8 cellular contexts compared by ENCODE assay signal in genomic region chr7:91264924-91265681, GRCh38. TPM values are rescaled to one million over a fixed set of nuclear protein-coding genes. Genes with fewer than 3 reads are reported as not detected.
DNase-seq lines count a peak whose midpoint lies in the region; ATAC-seq lines count a peak whose summit lies in the region.

No MANE protein-coding gene starts in this region.

- H3K23ac ChIP-seq in neuronal stem cell (ENCODE audit: low read depth, low read length, poor library complexity): peak overlapping the region; percentile 20

- peak overlapping the region; percentile 71 for H3K18ac ChIP-seq in neuronal stem cell (ENCODE audit: low read length)

- H2AFZ ChIP-seq in neuronal stem cell (ENCODE audit: low read length): peak overlapping the region; percentile 78

- H2AK5ac ChIP-seq in neuronal stem cell (ENCODE audit: low read depth, low read length): no peak overlapping the region

- DNase-seq in AML-193 (lab: John Stamatoyannopoulos, UW) (peak; percentile 1 to 32), NCI-H2107 (lab: John Stamatoyannopoulos, UW) (peak; percentile 15), globus pallidus (ENCODE audit: low spot score) (peak; percentile 50), neuronal stem cell (ENCODE audit: low spot score) (no peak), mesenteric fat pad (ENCODE audit: low spot score) (no peak)
- DNase-seq in activated CD8-positive, alpha-beta memory T cell treated with anti-CD3 and anti-CD28 coated beads, Interleukin-2, amount 50 U/mL, for 48 hours: peak; percentile 58

- H3K36me3 ChIP-seq in neuronal stem cell (replicated peaks in 1 of 2; ENCODE audit: control insufficient read depth in 2 of 2, insufficient read depth in 2 of 2, low read length in 2 of 2): peaks cover 0 to 43% of the 10 kb centered on the region in 2 donors

- peak overlapping the region; percentile 5 for H2BK12ac ChIP-seq in neuronal stem cell (ENCODE audit: low read length)

- H3K4ac ChIP-seq in neuronal stem cell (ENCODE audit: low read length): no peak overlapping the region

- peak overlapping the region; percentile 91 for H2BK15ac ChIP-seq in neuronal stem cell (ENCODE audit: low read length)

- H4K8ac ChIP-seq in neuronal stem cell (ENCODE audit: low read depth, low read length): no peak overlapping the region

- H4K91ac ChIP-seq in neuronal stem cell (ENCODE audit: low read depth, low read length, poor library complexity): no peak overlapping the region

- no CpG with 5 or more reads among the region's 78 CpGs for WGBS in neuronal stem cell (ENCODE audit: extremely low coverage in 2 of 2, insufficient read length in 2 of 2, insufficient replicate concordance in 1 of 2), 2 donors

- peaks cover 0 to 31% of the 10 kb centered on the region in 2 donors for H3K9me3 ChIP-seq in neuronal stem cell (replicated peaks in 1 of 2; ENCODE audit: control insufficient read depth in 2 of 2, insufficient read depth in 1 of 2, low read depth in 1 of 2, low read length in 2 of 2)

- peak overlapping the region; percentile 2 for H2BK120ac ChIP-seq in neuronal stem cell (ENCODE audit: low read depth, low read length)

- H3K4me2 ChIP-seq in neuronal stem cell (ENCODE audit: insufficient read depth, low read length, poor library complexity, severe bottlenecking): peak overlapping the region; percentile 92

- peak overlapping the region; percentile 85 for H3K27ac ChIP-seq in neuronal stem cell (replicated peaks; ENCODE audit: low read length)

- H3K14ac ChIP-seq in neuronal stem cell (ENCODE audit: low read length): peak overlapping the region; percentile 42

- H3K4me3 ChIP-seq in neuronal stem cell (ENCODE audit: low read length in 2 of 2): peak overlapping the region; percentile 77 to 93

- H3K79me1 ChIP-seq in neuronal stem cell (ENCODE audit: low read depth, low read length): peaks cover 11% of the 10 kb centered on the region

- H2BK5ac ChIP-seq in neuronal stem cell (ENCODE audit: low read length): peak overlapping the region; percentile 88

- peaks cover 0 to 35% (median 0%) of the 10 kb centered on the region in 3 experiments for H3K27me3 ChIP-seq in neuronal stem cell (ENCODE audit: control insufficient read depth in 3 of 3, insufficient read depth in 3 of 3, low read depth in 1 of 3, low read length in 3 of 3)

- ATAC-seq in GM18517 (IDR thresholded peaks at IDR 0.05; ENCODE audit: unreplicated experiment) (peak; percentile 31), HG02973 (IDR thresholded peaks at IDR 0.05; ENCODE audit: unreplicated experiment) (peak; percentile 33)

- H3K4me1 ChIP-seq in neuronal stem cell (ENCODE audit: control insufficient read depth in 2 of 2, insufficient read depth in 1 of 2, low read depth in 1 of 2, low read length in 2 of 2): peaks cover 12 to 17% of the 10 kb centered on the region in 2 donors

- H3K9ac ChIP-seq in neuronal stem cell (ENCODE audit: low read depth, low read length, poor library complexity): peak overlapping the region; percentile 87

RNA-seq across cellular contexts. Expression of gene FZD1, which starts 0.9 kb away (rescaled TPM):
- polyA plus RNA-seq in neuronal stem cell (2013, experiment 1 of 2): 14.2 TPM
- 14.1 TPM for polyA plus RNA-seq in neuronal stem cell (2013, experiment 2 of 2)
- total RNA-seq in mesenteric fat pad: 5.3 TPM

Comparison
In these comparisons a context has a peak if more than half of its experiments do, and no peak if none do; other contexts are left out.
1. DNase-seq: peak in AML-193 (2 of 2), NCI-H2107 (single experiment), activated CD8-positive, alpha-beta memory T cell treated with anti-CD3 and anti-CD28 coated beads, Interleukin-2, amount 50 U/mL, for 48 hours (single experiment) and globus pallidus (single experiment); none in neuronal stem cell (single experiment) and mesenteric fat pad (single experiment).